In genomic region chr3:72050048-72050632, GRCh38 we compare ENCODE assay signal across 20 cellular contexts.
"Had no signal": no experiment of that assay in that cellular context is flagged by ENCODE, and none has a peak within 500 bp of the region (broad histone marks: within the 10 kb centered on the region; RNA-seq: fewer than 3 reads in every experiment).

No MANE protein-coding gene starts in this region.

- H3K36me3 ChIP-seq: adrenal gland, ascending aorta, brain microvascular endothelial cell, left lung, spleen, upper lobe of left lung had no signal

- H3K9me3 ChIP-seq: adrenal gland, ascending aorta, left lung, spleen, upper lobe of left lung had no signal

- ATAC-seq: activated T-helper 17 cell treated with anti-CD3 and anti-CD28 coated beads, Interleukin-2, amount 50 U/mL, for 72 hours; left lung; natural killer cell had no signal

- FAIRE-seq: endometrium, kidney, TTC549 had no signal

- H3K27ac ChIP-seq: adrenal gland, ascending aorta, brain microvascular endothelial cell, left lung, spleen, upper lobe of left lung had no signal

- H3K4me3 ChIP-seq: adrenal gland, ascending aorta, left lung, spleen, upper lobe of left lung had no signal

- DNase-seq: activated naive CD4-positive, alpha-beta T cell; activated T-cell treated with anti-CD3 and anti-CD28 coated beads, Interleukin-2, amount 50 U/mL, for 24 hours; adrenal gland; brain microvascular endothelial cell; caudate nucleus; effector CD4-positive, alpha-beta T cell; erythroblast; foreskin fibroblast; kidney; left lung; mammary epithelial cell; natural killer cell; spleen; stimulated activated CD4-positive, alpha-beta T cell treated with anti-CD3 and anti-CD28 coated beads, Interleukin-4, amount 100 ng/mL, for 24 hours; stimulated activated naive CD4-positive, alpha-beta T cell treated with Interleukin-2 at 50 U/mL for 16 hours; upper lobe of left lung had no signal

- H3K4me1 ChIP-seq: adrenal gland, ascending aorta, spleen, upper lobe of left lung had no signal

- H3K27me3 ChIP-seq: adrenal gland, ascending aorta, brain microvascular endothelial cell, left lung, spleen, upper lobe of left lung had no signal
